ENCODE assay signal across 12 cellular contexts in genomic region chr5:74953961-74954720, GRCh38.
A peak's percentile ranks its signal among the peaks of the same experiment; 100 is the strongest.
DNase-seq lines count a peak whose midpoint lies in the region; ATAC-seq and TF ChIP-seq lines count a peak whose summit lies in the region.
"Had no signal": no experiment of that assay in that cellular context is flagged by ENCODE, and none has a peak within 500 bp of the region (broad histone marks: within the 10 kb centered on the region; RNA-seq: fewer than 3 reads in every experiment).

No MANE protein-coding gene starts in this region.

- H3K36me3 ChIP-seq in body of pancreas (replicated peaks in 1 of 2; ENCODE audit: insufficient read depth in 1 of 2, low read depth in 2 of 2) (no peaks in the 10 kb centered on the region), endodermal cell (ENCODE audit: control insufficient read depth, insufficient read depth, low read length) (no peaks in the 10 kb centered on the region)
- no peaks in the 10 kb centered on the region for H3K36me3 ChIP-seq in naive thymus-derived CD4-positive, alpha-beta T cell (ENCODE audit: control insufficient read depth in 2 of 3, insufficient read depth in 3 of 3, low read length in 3 of 3)
- H3K36me3 ChIP-seq: adrenal gland, uterus had no signal

- H3K9me3 ChIP-seq in body of pancreas (no peaks in the 10 kb centered on the region), endodermal cell (ENCODE audit: control insufficient read depth, low read length) (peaks cover 19% of the 10 kb centered on the region)
- no peaks in the 10 kb centered on the region for H3K9me3 ChIP-seq in naive thymus-derived CD4-positive, alpha-beta T cell (ENCODE audit: control insufficient read depth in 2 of 3, low read length in 3 of 3)
- H3K9me3 ChIP-seq: adrenal gland, uterus had no signal

- peaks cover 0 to 18% (median 0%) of the 10 kb centered on the region in 5 donors for H3K27me3 Mint-ChIP-seq in naive thymus-derived CD4-positive, alpha-beta T cell
- H3K27me3 Mint-ChIP-seq in endodermal cell (ENCODE audit: insufficient read depth) (no peaks in the 10 kb centered on the region), CD14-positive monocyte (ENCODE audit: low read depth in 3 of 3) (peaks cover 2 to 10% (median 5%) of the 10 kb centered on the region in 3 donors)

- peaks cover 0 to 8% (median 0%) of the 10 kb centered on the region in 7 donors for H3K4me1 Mint-ChIP-seq in naive thymus-derived CD4-positive, alpha-beta T cell
- peaks cover 31% of the 10 kb centered on the region for H3K4me1 Mint-ChIP-seq in endodermal cell
- H3K4me1 Mint-ChIP-seq in CD14-positive monocyte: no peaks in the 10 kb centered on the region
- H3K4me1 Mint-ChIP-seq: neural crest cell had no signal

- peaks cover 0 to 9% (median 3%) of the 10 kb centered on the region in 5 donors for H3K36me3 Mint-ChIP-seq in naive thymus-derived CD4-positive, alpha-beta T cell
- H3K36me3 Mint-ChIP-seq in endodermal cell (ENCODE audit: low read depth): peaks cover 2% of the 10 kb centered on the region
- no peaks in the 10 kb centered on the region for H3K36me3 Mint-ChIP-seq in CD14-positive monocyte

- CTCF ChIA-PET in naive thymus-derived CD4-positive, alpha-beta T cell (lab: Charles Lee): no interaction called here

- H3K9ac ChIP-seq in endodermal cell (ENCODE audit: extremely low read depth, low read length, poor library complexity, severe bottlenecking): no peak overlapping the region

- peak overlapping the region in 1 of 9 donors; percentile 13 for H3K27ac Mint-ChIP-seq in naive thymus-derived CD4-positive, alpha-beta T cell
- H3K27ac Mint-ChIP-seq in endodermal cell: no peak overlapping the region
- no peak overlapping the region for H3K27ac Mint-ChIP-seq in CD14-positive monocyte

- peak overlapping the region; percentile 39 to 75 (median 64) for H3K27ac ChIP-seq in body of pancreas
- H3K27ac ChIP-seq in naive thymus-derived CD4-positive, alpha-beta T cell (ENCODE audit: low read depth, low read length): no peak overlapping the region
- no peak overlapping the region for H3K27ac ChIP-seq in endodermal cell (ENCODE audit: low read depth, low read length)
- H3K27ac ChIP-seq: uterus had no signal

- intact Hi-C loops in body of pancreas (cut with DNase I) (no loop called here), CD14-positive monocyte (cut with micrococcal nuclease) (no loop called here)
- intact Hi-C loops in naive thymus-derived CD4-positive, alpha-beta T cell (cut with micrococcal nuclease): no loop called here

- TF ChIP-seq CTCF in GM13976 (IDR thresholded peaks at IDR 0.05; ENCODE audit: borderline replicate concordance, control extremely low read depth, extremely low read depth, insufficient read depth, missing control alignments): no peak
- no peak for TF ChIP-seq CTCF in body of pancreas (IDR thresholded peaks at IDR 0.05)
- TF ChIP-seq CTCF in endodermal cell (conservative IDR thresholded peaks at IDR 0.05): no peak
- no peak for TF ChIP-seq CTCF in CD14-positive monocyte (IDR thresholded peaks at IDR 0.05)

- POLR2A ChIA-PET in naive thymus-derived CD4-positive, alpha-beta T cell (lab: Charles Lee): no interaction called here

- TF ChIP-seq POLR2A in body of pancreas (IDR thresholded peaks at IDR 0.05): no peak

- peak; percentile 56 for ATAC-seq in HG02938 (IDR thresholded peaks at IDR 0.05; ENCODE audit: unreplicated experiment)
- ATAC-seq in body of pancreas: no peak
- ATAC-seq in naive thymus-derived CD4-positive, alpha-beta T cell: peak; percentile 57

- H3K4me1 ChIP-seq in body of pancreas (peaks cover 84% of the 10 kb centered on the region), endodermal cell (ENCODE audit: control insufficient read depth, insufficient read depth, low read length) (peaks cover 18% of the 10 kb centered on the region)
- no peaks in the 10 kb centered on the region for H3K4me1 ChIP-seq in naive thymus-derived CD4-positive, alpha-beta T cell (ENCODE audit: control insufficient read depth in 2 of 2, insufficient read depth in 2 of 2, low read length in 2 of 2)
- H3K4me1 ChIP-seq: uterus had no signal

- WGBS in body of pancreas, 2 donors: 69 to 71% methylated on average over 8 of the region's 8 CpGs
- 78 to 87% methylated on average over 8 of the region's 8 CpGs for WGBS in endodermal cell (ENCODE audit: insufficient coverage in 1 of 2, insufficient read length in 1 of 2), 2 experiments

- no peak overlapping the region for H3K4me3 Mint-ChIP-seq in naive thymus-derived CD4-positive, alpha-beta T cell
- no peak overlapping the region for H3K4me3 Mint-ChIP-seq in endodermal cell
- H3K4me3 Mint-ChIP-seq in CD14-positive monocyte: no peak overlapping the region
- H3K4me3 Mint-ChIP-seq: neural crest cell had no signal

- peak; percentile 23 for DNase-seq in GM13976 (ENCODE audit: low spot score)
- no peak for DNase-seq in body of pancreas
- no peak for DNase-seq in naive thymus-derived CD4-positive, alpha-beta T cell
- DNase-seq in NCI-H345 (lab: John Stamatoyannopoulos, UW): no peak
- no peak for DNase-seq in activated CD8-positive, alpha-beta memory T cell treated with anti-CD3 and anti-CD28 coated beads, Interleukin-2, amount 50 U/mL, for 48 hours
- no peak for DNase-seq in endodermal cell
- no peak for DNase-seq in CD14-positive monocyte (ENCODE audit: low spot score)
- DNase-seq: activated CD4-positive, CD25-positive, alpha-beta regulatory T cell treated with anti-CD3 and anti-CD28 coated beads, Interleukin-2, amount 50 U/mL, for 72 hours; uterus had no signal

- H3K4me3 ChIP-seq in body of pancreas (no peak overlapping the region), endodermal cell (ENCODE audit: low read length) (no peak overlapping the region)
- H3K4me3 ChIP-seq in naive thymus-derived CD4-positive, alpha-beta T cell (ENCODE audit: low read length): no peak overlapping the region
- H3K4me3 ChIP-seq: adrenal gland, uterus had no signal

- peaks cover 0 to 5% (median 1%) of the 10 kb centered on the region in 11 donors for H3K9me3 Mint-ChIP-seq in naive thymus-derived CD4-positive, alpha-beta T cell
- peaks cover 13% of the 10 kb centered on the region for H3K9me3 Mint-ChIP-seq in endodermal cell
- peaks cover 0 to 5% (median 2%) of the 10 kb centered on the region in 7 donors for H3K9me3 Mint-ChIP-seq in CD14-positive monocyte

- in situ Hi-C loops in GM13976 (cut with MboI; ENCODE audit: low sequenced_read_pairs, unreplicated experiment): no loop called here

- H3K27me3 ChIP-seq in body of pancreas: no peaks in the 10 kb centered on the region
- H3K27me3 ChIP-seq in naive thymus-derived CD4-positive, alpha-beta T cell (ENCODE audit: control insufficient read depth in 2 of 2, insufficient read depth in 2 of 2, low read length in 2 of 2): no peaks in the 10 kb centered on the region
- H3K27me3 ChIP-seq in endodermal cell (ENCODE audit: control insufficient read depth, insufficient read depth, low read length, poor library complexity, severe bottlenecking): no peaks in the 10 kb centered on the region
- H3K27me3 ChIP-seq: adrenal gland, uterus had no signal

Comparison
In these comparisons a context has a peak if more than half of its experiments do, and no peak if none do; other contexts are left out.
1. H3K27ac ChIP-seq: peak in body of pancreas (4 of 4); none in naive thymus-derived CD4-positive, alpha-beta T cell (single experiment) and endodermal cell (single experiment).